1 cellular context compared by ENCODE assay signal in genomic region chr5:134594336-134594735, GRCh38.
TF ChIP-seq lines count a peak whose summit lies in the region.

No MANE protein-coding gene starts in this region.

TF ChIP-seq in HepG2, 621 proteins besides CTCF, POLR2A, EP300 and RAD21 (continued from another document and continues in another):
- no peak for TF ChIP-seq ZSCAN5A (CRISPR knock-in tag; IDR thresholded peaks at IDR 0.05; ENCODE audit: borderline replicate concordance)
- no peak for TF ChIP-seq SP2 (CRISPR knock-in tag; IDR thresholded peaks at IDR 0.05)
- no peak for TF ChIP-seq ZNF367 (CRISPR knock-in tag; IDR thresholded peaks at IDR 0.05; ENCODE audit: borderline replicate concordance)
- no peak for TF ChIP-seq ZBTB34 (CRISPR knock-in tag; IDR thresholded peaks at IDR 0.05)
- no peak for TF ChIP-seq ZMAT5 (CRISPR knock-in tag; IDR thresholded peaks at IDR 0.05; ENCODE audit: borderline replicate concordance, low read depth)
- TF ChIP-seq RFXANK (CRISPR knock-in tag; IDR thresholded peaks at IDR 0.05) = no peak
- TF ChIP-seq ZNF124 (CRISPR knock-in tag; IDR thresholded peaks at IDR 0.05) = no peak
- TF ChIP-seq LCORL (IDR thresholded peaks at IDR 0.05) = no peak
- TF ChIP-seq LCORL (CRISPR knock-in tag; IDR thresholded peaks at IDR 0.05) = 0 out of 2 replicates have a peak, but pooled peaks have one; percentile 29
- TF ChIP-seq MED13 (CRISPR knock-in tag; IDR thresholded peaks at IDR 0.05) = no peak
- TF ChIP-seq HMG20B (CRISPR knock-in tag; conservative IDR thresholded peaks at IDR 0.05) = no peak
- TF ChIP-seq MEF2D (CRISPR knock-in tag; IDR thresholded peaks at IDR 0.05) = no peak
- TF ChIP-seq ZNF280D (CRISPR knock-in tag; IDR thresholded peaks at IDR 0.05) = no peak
- TF ChIP-seq ZBTB43 (CRISPR knock-in tag; conservative IDR thresholded peaks at IDR 0.05) = no peak
- TF ChIP-seq ZNF547 (CRISPR knock-in tag; IDR thresholded peaks at IDR 0.05) = no peak
- no peak for TF ChIP-seq ZNF713 (CRISPR knock-in tag; IDR thresholded peaks at IDR 0.05)
- TF ChIP-seq TIGD3 (CRISPR knock-in tag; IDR thresholded peaks at IDR 0.05; ENCODE audit: borderline replicate concordance) = no peak
- TF ChIP-seq HNRNPLL (IDR thresholded peaks at IDR 0.05; ENCODE audit: low read depth, low read length, poor library complexity, severe bottlenecking) = no peak
- TF ChIP-seq PAXIP1 (CRISPR knock-in tag; conservative IDR thresholded peaks at IDR 0.05) = 0 out of 2 replicates have a peak, but pooled peaks have one; percentile 53
- no peak for TF ChIP-seq RNF2 (conservative IDR thresholded peaks at IDR 0.05; ENCODE audit: low read depth)
- no peak for TF ChIP-seq CENPBD1 (CRISPR knock-in tag; IDR thresholded peaks at IDR 0.05; ENCODE audit: borderline replicate concordance, low read depth)
- 0 out of 3 replicates have a peak, but pooled peaks have one; percentile 10 for TF ChIP-seq MXI1 (IDR thresholded peaks at IDR 0.05; ENCODE audit: borderline replicate concordance, low read depth, low read length)
- no peak for TF ChIP-seq ZFP1 (CRISPR knock-in tag; IDR thresholded peaks at IDR 0.05)
- TF ChIP-seq ZBTB38 (CRISPR knock-in tag; IDR thresholded peaks at IDR 0.05) = no peak
- TF ChIP-seq ZNF513 (CRISPR knock-in tag; conservative IDR thresholded peaks at IDR 0.05) = no peak
- no peak for TF ChIP-seq GFI1 (CRISPR knock-in tag; IDR thresholded peaks at IDR 0.05; ENCODE audit: borderline replicate concordance)
- TF ChIP-seq BRD4 (CRISPR knock-in tag; IDR thresholded peaks at IDR 0.05) = no peak
- TF ChIP-seq SATB2 (CRISPR knock-in tag; IDR thresholded peaks at IDR 0.05) = no peak
- no peak for TF ChIP-seq MIXL1 (CRISPR knock-in tag; IDR thresholded peaks at IDR 0.05)
- no peak for TF ChIP-seq BCLAF1 (IDR thresholded peaks at IDR 0.05)
- TF ChIP-seq TBX2 (CRISPR knock-in tag; IDR thresholded peaks at IDR 0.05; ENCODE audit: borderline replicate concordance) = no peak
- no peak for TF ChIP-seq ELK4 (CRISPR knock-in tag; IDR thresholded peaks at IDR 0.05; ENCODE audit: borderline replicate concordance)
- TF ChIP-seq FOXO4 (CRISPR knock-in tag; conservative IDR thresholded peaks at IDR 0.05) = no peak
- TF ChIP-seq ONECUT2 (CRISPR knock-in tag; IDR thresholded peaks at IDR 0.05) = no peak
